ENCODE assay signal across 18 cellular contexts in genomic region chr12:122958198-122958888, GRCh38. TPM values are rescaled to one million over a fixed set of nuclear protein-coding genes. Genes with fewer than 3 reads are reported as not detected.
DNase-seq lines count a peak whose midpoint lies in the region; ATAC-seq, FAIRE-seq and TF ChIP-seq lines count a peak whose summit lies in the region.
"Had no signal": no experiment of that assay in that cellular context is flagged by ENCODE, and none has a peak within 500 bp of the region (broad histone marks: within the 10 kb centered on the region; RNA-seq: fewer than 3 reads in every experiment).

No MANE protein-coding gene starts in this region.

- CTCF ChIA-PET in K562 (lab: Yijun Ruan, JAX; ENCODE audit: low intra/inter-chr PET ratio): no interaction called here

- H3K27me3 ChIP-seq in heart right ventricle: no peaks in the 10 kb centered on the region
- H3K27me3 ChIP-seq in K562 (ENCODE audit: control insufficient read depth in 2 of 2, insufficient read depth in 2 of 2, low read length in 2 of 2): no peaks in the 10 kb centered on the region
- H3K27me3 ChIP-seq in gastrocnemius medialis: no peaks in the 10 kb centered on the region

- H3K36me3 ChIP-seq in heart right ventricle: peaks cover 0 to 38% (median 5%) of the 10 kb centered on the region in 9 donors
- H3K36me3 ChIP-seq in K562 (ENCODE audit: control insufficient read depth, insufficient read depth, low read length): peaks cover 16% of the 10 kb centered on the region; the same call in 2 of the 3 replicates
- H3K36me3 ChIP-seq in gastrocnemius medialis: no peaks in the 10 kb centered on the region

- TF ChIP-seq CTCF in heart right ventricle (IDR thresholded peaks at IDR 0.05) (no peak), K562 (IDR thresholded peaks at IDR 0.05 in 2 of 3, conservative IDR thresholded peaks at IDR 0.05 in 1 of 3; ENCODE audit: insufficient read depth in 2 of 3, low read depth in 1 of 3, low read length in 3 of 3) (no peak), fibroblast of pulmonary artery (IDR thresholded peaks at IDR 0.05; ENCODE audit: low read length, missing control alignments) (no peak), gastrocnemius medialis (IDR thresholded peaks at IDR 0.05 in 4 of 5, conservative IDR thresholded peaks at IDR 0.05 in 1 of 5) (no peak)

- no peak overlapping the region for H3K9ac ChIP-seq in K562 (ENCODE audit: insufficient read depth in 1 of 2, low read depth in 2 of 2, low read length in 2 of 2)

- ATAC-seq in heart right ventricle: peak in 7 of 8 donors; percentile 23 to 83 (median 76)
- no peak for ATAC-seq in Right ventricle myocardium inferior
- no peak for ATAC-seq in K562
- peak; percentile 65 to 71 for ATAC-seq in gastrocnemius medialis
- ATAC-seq: A549 had no signal

- H2AFZ ChIP-seq in K562 (ENCODE audit: low read depth, low read length): no peak overlapping the region

- H3K9me1 ChIP-seq in K562 (ENCODE audit: control insufficient read depth, insufficient read depth, low read length): peaks cover 4% of the 10 kb centered on the region

- no peak for TF ChIP-seq POLR2A in K562 (conservative IDR thresholded peaks at IDR 0.05)
- TF ChIP-seq POLR2A in gastrocnemius medialis (IDR thresholded peaks at IDR 0.05): no peak

- intact Hi-C loops in heart right ventricle (cut with DNase I) (loop anchor here in 1 of 10 donors (10.0 kb wide), 1 partner anchor 164 kb away; no protein-coding TSS in a partner anchor), Right ventricle myocardium inferior (cut with DNase I) (no loop called here), K562 (cut with micrococcal nuclease) (no loop called here), gastrocnemius medialis (cut with DNase I; ENCODE audit: low total_unique reads) (no loop called here)

- no peak for TF ChIP-seq EP300 in K562 (IDR thresholded peaks at IDR 0.05; ENCODE audit: low read length)

- DNase-seq in heart right ventricle: peak in 1 of 2 donors; percentile 58
- DNase-seq in Right ventricle myocardium inferior (ENCODE audit: missing footprints): no peak
- DNase-seq in K562 (ENCODE audit: extremely low read depth in 1 of 4, low spot score in 3 of 4): no peak
- peak; percentile 99 for DNase-seq in fibroblast of pulmonary artery (ENCODE audit: low read depth)
- no peak for DNase-seq in gastrocnemius medialis
- no peak for DNase-seq in NCI-H146 treated with DMSO at 0.1 percent for 48 hours (lab: John Stamatoyannopoulos, UW; ENCODE audit: unreplicated experiment)
- DNase-seq in NCI-H1436 (lab: John Stamatoyannopoulos, UW): no peak
- DNase-seq in hepatic stellate cell (ENCODE audit: low spot score): no peak
- DNase-seq: C1 segment of cervical spinal cord; DMS79 treated with DMSO at 0.1 percent for 48 hours; HCEC 1CT; IMR-90; Kasumi-1; NCI-H1105 treated with DMSO at 0.1 percent for 48 hours; NCI-H187 treated with DMSO at 0.1 percent for 48 hours; NK-92 treated with Interleukin-12 subunit alpha and Interleukin-12 subunit beta, amount 100 ng/mL, for 24 hours; RPMI8226 had no signal

- FAIRE-seq in K562 (lab: Jason Lieb, UNC): no peak
- FAIRE-seq: A549 had no signal

- H3K4me1 ChIP-seq in heart right ventricle (peaks cover 0 to 34% (median 20%) of the 10 kb centered on the region in 9 donors), K562 (replicated peaks in 1 of 2; ENCODE audit: control insufficient read depth in 2 of 2, insufficient read depth in 2 of 2, low read length in 2 of 2) (peaks cover 13 to 23% of the 10 kb centered on the region in 2 experiments), gastrocnemius medialis (no peaks in the 10 kb centered on the region)

- H3K4me2 ChIP-seq in K562 (ENCODE audit: insufficient read depth, low read length): no peak overlapping the region
- H3K4me2 ChIP-seq: A549 had no signal

- no peaks in the 10 kb centered on the region for H3K9me3 ChIP-seq in heart right ventricle
- H3K9me3 ChIP-seq in K562 (replicated peaks; ENCODE audit: control insufficient read depth, insufficient read depth, low read depth, low read length): no peaks in the 10 kb centered on the region
- H3K9me3 ChIP-seq in gastrocnemius medialis: no peaks in the 10 kb centered on the region
- H3K9me3 ChIP-seq: A549 had no signal

- H3K27ac ChIP-seq in heart right ventricle (peak overlapping the region in 8 of 10 donors; percentile 49 to 81 (median 73)), K562 (ENCODE audit: extremely low read depth, low read depth, low read length) (no peak overlapping the region), gastrocnemius medialis (peak overlapping the region; percentile 33 to 67 (median 62))
- H3K27ac ChIP-seq: A549 had no signal

- in situ Hi-C loops in K562 (cut with MboI): loop anchor here (5.0 to 10.0 kb wide), 2 partner anchors 104 to 166 kb away; no protein-coding TSS in a partner anchor
- in situ Hi-C loops in gastrocnemius medialis (cut with MboI; ENCODE audit: low sequenced_read_pairs in 4 of 4): loop anchor here in 2 of 4 donors (5.0 to 10.0 kb wide), 3 partner anchors 104 to 166 kb away; no protein-coding TSS in a partner anchor

- no peak for TF ChIP-seq RAD21 in K562 (CRISPR knock-in tag; conservative IDR thresholded peaks at IDR 0.05 in 1 of 2, IDR thresholded peaks at IDR 0.05 in 1 of 2)

- WGBS in heart right ventricle, 2 donors: 73% methylated on average over 5 of the region's 5 CpGs
- 78% methylated on average over 5 of the region's 5 CpGs for WGBS in K562 (ENCODE audit: insufficient coverage, low coverage, missing lambda C conversion rate)

- POLR2A ChIA-PET in K562 (lab: Yijun Ruan, JAX): interaction anchor here (0.7 to 1.3 kb wide), 2 partner anchors 18 to 91 kb away, joined by 3 read pairs; no protein-coding TSS in a partner anchor

- BruUV-seq in K562 (replicated peaks; lab: Mats Ljungman, UMichigan): no TSS peak

- H3K4me3 ChIP-seq in heart right ventricle: no peak overlapping the region
- H3K4me3 ChIP-seq in K562: no peak overlapping the region
- H3K4me3 ChIP-seq in fibroblast of pulmonary artery (replicated peaks; ENCODE audit: low read depth, low read length): no peak overlapping the region
- H3K4me3 ChIP-seq in gastrocnemius medialis: no peak overlapping the region
- H3K4me3 ChIP-seq: A549 had no signal

- H4K20me1 ChIP-seq in K562 (replicated peaks; ENCODE audit: control insufficient read depth, insufficient read depth, low read length): peaks cover 6% of the 10 kb centered on the region; the same call in 1 of the 2 replicates

- peaks cover 2% of the 10 kb centered on the region; the same call in 2 of the 3 replicates for H3K79me2 ChIP-seq in K562 (ENCODE audit: control insufficient read depth, insufficient read depth, low read length)

RNA-seq across cellular contexts. Expression of gene ABCB9, which starts 7.9 kb away (rescaled TPM):
- total RNA-seq in heart right ventricle (1 to 10 TPM; 2.7 to 5.8 (median 4.5) TPM), Right ventricle myocardium inferior (4.4 TPM), K562 (2014; rRNA removed) (9.6 and 10.5 TPM in 2 replicates), K562 (2014; rRNA removed; fragmentation: Illumina TruSeq; extraction: Trizol) (3.9 and 4.3 TPM in 2 replicates), K562 (2015; rRNA removed; fragmentation: Illumina TruSeq; extraction: Trizol) (6.2 and 6.5 TPM in 2 replicates), K562 (2021) (12.0 and 12.6 TPM in 2 replicates), gastrocnemius medialis (1 to 10 TPM in 2 of 4 donors, under 1 TPM in 2; 0.53 to 1.5 (median 0.99) TPM)
- polyA plus RNA-seq in heart right ventricle (1 to 10 TPM; 1.9 to 6.0 TPM), K562 (2011; rRNA removed) (6.3 and 6.5 TPM in 2 replicates), K562 (2014; fragmentation: Illumina TruSeq; extraction: Trizol) (4.2 and 5.7 TPM in 2 replicates), K562 (2014; fragmentation: Nextera tagmentation; extraction: Ambion mirVana) (under 1 TPM; 0.20 to 0.31 TPM), K562 (2014; rRNA removed) (7.6 and 7.9 TPM in 2 replicates)
- total RNA-seq in K562 (2011; cell fraction: chromatin; rRNA removed; ENCODE audit: low replicate concordance): 28.0 and 68.9 TPM in 2 replicates
- 41.1 and 52.0 TPM in 2 replicates for total RNA-seq in K562 (2011; cell fraction: nucleolus; rRNA removed)
- total RNA-seq in K562 (2011; cell fraction: nucleoplasm; rRNA removed): 34.1 and 35.2 TPM in 2 replicates
- polyA plus RNA-seq in K562 (2011; cell fraction: cytosol; rRNA removed): 5.8 and 12.1 TPM in 2 replicates
- polyA plus RNA-seq in K562 (2011; cell fraction: nucleus; rRNA removed): 10.8 and 22.9 TPM in 2 replicates
- polyA plus RNA-seq in K562 (2012): 5.0 and 6.9 TPM in 2 replicates
- polyA minus RNA-seq in K562 (2011; rRNA and poly(A)+ RNA removed): 8.5 and 9.6 TPM in 2 replicates
- 6.6 and 9.7 TPM in 2 replicates for polyA minus RNA-seq in K562 (2011; cell fraction: cytosol; rRNA and poly(A)+ RNA removed)
- 13.3 and 14.7 TPM in 2 replicates for polyA minus RNA-seq in K562 (2011; cell fraction: nucleus; rRNA and poly(A)+ RNA removed)

RNA-seq across cellular contexts. Expression of gene OGFOD2, which starts 16.7 kb away (rescaled TPM):
- total RNA-seq in heart right ventricle: 10 to 100 TPM; 10.6 to 17.1 (median 12.0) TPM
- polyA plus RNA-seq in heart right ventricle: 10 to 100 TPM; 12.0 to 15.9 TPM
- 16.2 TPM for total RNA-seq in Right ventricle myocardium inferior
- 71.5 and 173 TPM in 2 replicates for total RNA-seq in K562 (2011; cell fraction: chromatin; rRNA removed; ENCODE audit: low replicate concordance)
- 98.1 and 99.0 TPM in 2 replicates for total RNA-seq in K562 (2011; cell fraction: nucleolus; rRNA removed)
- total RNA-seq in K562 (2011; cell fraction: nucleoplasm; rRNA removed): 61.3 and 107 TPM in 2 replicates
- 39.0 and 40.3 TPM in 2 replicates for total RNA-seq in K562 (2014; rRNA removed)
- 5.9 and 6.4 TPM in 2 replicates for total RNA-seq in K562 (2014; rRNA removed; fragmentation: Illumina TruSeq; extraction: Trizol)
- 18.5 and 21.4 TPM in 2 replicates for total RNA-seq in K562 (2015; rRNA removed; fragmentation: Illumina TruSeq; extraction: Trizol)
- total RNA-seq in K562 (2021): 51.7 and 63.0 TPM in 2 replicates
- 27.6 and 38.3 TPM in 2 replicates for polyA plus RNA-seq in K562 (2011; rRNA removed)
- polyA plus RNA-seq in K562 (2011; cell fraction: cytosol; rRNA removed): 40.5 and 99.8 TPM in 2 replicates
- 261 and 270 TPM in 2 replicates for polyA plus RNA-seq in K562 (2011; cell fraction: nucleus; rRNA removed)
- 24.6 and 74.9 TPM in 2 replicates for polyA plus RNA-seq in K562 (2012)
- polyA plus RNA-seq in K562 (2014; fragmentation: Illumina TruSeq; extraction: Trizol): 13.5 and 29.6 TPM in 2 replicates
- polyA plus RNA-seq in K562 (2014; fragmentation: Nextera tagmentation; extraction: Ambion mirVana): 1 to 10 TPM; 1.4 to 3.8 TPM
- 86.0 and 111 TPM in 2 replicates for polyA plus RNA-seq in K562 (2014; rRNA removed)
- 15.9 and 19.8 TPM in 2 replicates for polyA minus RNA-seq in K562 (2011; rRNA and poly(A)+ RNA removed)
- 16.9 and 19.2 TPM in 2 replicates for polyA minus RNA-seq in K562 (2011; cell fraction: cytosol; rRNA and poly(A)+ RNA removed)
- 54.3 and 67.5 TPM in 2 replicates for polyA minus RNA-seq in K562 (2011; cell fraction: nucleus; rRNA and poly(A)+ RNA removed)
- 10 to 100 TPM in 1 of 4 donors, 1 to 10 TPM in 3; 3.2 to 11.7 (median 7.8) TPM for total RNA-seq in gastrocnemius medialis

RNA-seq across cellular contexts. Expression of gene ARL6IP4, which starts 22.1 kb away (rescaled TPM):
- total RNA-seq in heart right ventricle (100 to 1,000 TPM; 125 to 161 (median 137) TPM), Right ventricle myocardium inferior (158 TPM), K562 (2014; rRNA removed) (224 and 280 TPM in 2 replicates), K562 (2014; rRNA removed; fragmentation: Illumina TruSeq; extraction: Trizol) (78.1 and 91.2 TPM in 2 replicates), K562 (2015; rRNA removed; fragmentation: Illumina TruSeq; extraction: Trizol) (171 and 180 TPM in 2 replicates), K562 (2021) (164 and 167 TPM in 2 replicates), gastrocnemius medialis (100 to 1,000 TPM; 123 to 175 (median 156) TPM)
- polyA plus RNA-seq in heart right ventricle (100 to 1,000 TPM; 226 to 319 TPM), K562 (2011; rRNA removed) (128 and 132 TPM in 2 replicates), K562 (2014; fragmentation: Illumina TruSeq; extraction: Trizol) (151 and 170 TPM in 2 replicates), K562 (2014; fragmentation: Nextera tagmentation; extraction: Ambion mirVana) (1 to 10 TPM; 2.4 to 4.8 TPM), K562 (2014; rRNA removed) (242 and 255 TPM in 2 replicates)
- 69.3 and 160 TPM in 2 replicates for total RNA-seq in K562 (2011; cell fraction: chromatin; rRNA removed; ENCODE audit: low replicate concordance)
- total RNA-seq in K562 (2011; cell fraction: nucleolus; rRNA removed): 133 and 147 TPM in 2 replicates
- 86.5 and 106 TPM in 2 replicates for total RNA-seq in K562 (2011; cell fraction: nucleoplasm; rRNA removed)
- polyA plus RNA-seq in K562 (2011; cell fraction: cytosol; rRNA removed): 110 and 136 TPM in 2 replicates
- 328 and 373 TPM in 2 replicates for polyA plus RNA-seq in K562 (2011; cell fraction: nucleus; rRNA removed)
- polyA plus RNA-seq in K562 (2012): 163 and 245 TPM in 2 replicates
- polyA minus RNA-seq in K562 (2011; rRNA and poly(A)+ RNA removed): 33.8 and 41.5 TPM in 2 replicates
- 34.7 and 36.8 TPM in 2 replicates for polyA minus RNA-seq in K562 (2011; cell fraction: cytosol; rRNA and poly(A)+ RNA removed)
- polyA minus RNA-seq in K562 (2011; cell fraction: nucleus; rRNA and poly(A)+ RNA removed): 21.8 and 31.0 TPM in 2 replicates

Comparison
In these comparisons a context has a peak if more than half of its experiments do, and no peak if none do; other contexts are left out.
1. ATAC-seq: peak in heart right ventricle (7 of 8) and gastrocnemius medialis (2 of 2); none in Right ventricle myocardium inferior (single experiment) and K562 (single experiment).